8 cellular contexts compared by ENCODE assay signal in the genomic region with DNA sequence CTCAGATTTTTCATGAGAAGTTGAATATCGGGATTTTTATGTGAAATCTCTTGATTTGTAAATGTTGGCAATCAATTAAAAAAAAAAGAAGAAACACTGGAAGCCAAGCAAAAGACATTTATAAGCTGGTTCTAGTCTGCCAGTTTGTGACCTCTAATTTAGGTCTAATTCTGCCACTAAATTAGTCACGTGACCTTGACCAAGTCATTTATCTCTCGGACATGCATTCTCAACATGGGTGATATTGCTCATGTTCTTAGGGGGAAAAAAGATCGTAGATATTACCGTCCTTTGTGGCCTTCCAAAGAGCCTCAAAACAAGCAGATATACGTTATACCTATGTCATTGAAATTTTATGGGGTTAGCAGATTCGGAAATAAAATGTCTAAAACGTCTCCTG. TPM values are rescaled to one million over a fixed set of nuclear protein-coding genes. Genes with fewer than 3 reads are reported as not detected.
A peak's percentile ranks its signal among the peaks of the same experiment; 100 is the strongest.
DNase-seq lines count a peak whose midpoint lies in the region; ATAC-seq and TF ChIP-seq lines count a peak whose summit lies in the region.

No MANE protein-coding gene starts in this region.

- no peaks in the 10 kb centered on the region for H3K36me3 Mint-ChIP-seq in MCF 10A (ENCODE audit: insufficient read depth, unreplicated experiment)

- H3K9me3 Mint-ChIP-seq in MCF 10A (ENCODE audit: unreplicated experiment) = no peaks in the 10 kb centered on the region

- no peaks in the 10 kb centered on the region for H3K27me3 Mint-ChIP-seq in MCF 10A (ENCODE audit: insufficient read depth, unreplicated experiment)

- ATAC-seq in HG02798 (IDR thresholded peaks at IDR 0.05; ENCODE audit: poor library complexity, unreplicated experiment) = no peak

- H3K4me1 Mint-ChIP-seq in MCF 10A (ENCODE audit: insufficient read depth, unreplicated experiment) = peaks cover 10% of the 10 kb centered on the region

- H3K4me3 ChIP-seq in A673 (ENCODE audit: low read depth, low read length, poor library complexity, severe bottlenecking) (peak overlapping the region; percentile 58), HUES48 (ENCODE audit: low read depth, low read length) (peak overlapping the region; percentile 88), mesodermal cell (ENCODE audit: extremely low read depth, insufficient read depth, low read length, poor library complexity, severe bottlenecking) (peak overlapping the region; percentile 65)

- H3K4me3 Mint-ChIP-seq in MCF 10A (ENCODE audit: unreplicated experiment) = peak overlapping the region; percentile 87

- intact Hi-C loops in A673 (cut with micrococcal nuclease; ENCODE audit: unreplicated experiment) = no loop called here
- intact Hi-C loops in MCF 10A (cut with micrococcal nuclease) = no loop called here

- POLR2A ChIA-PET in A673 (lab: Charles Lee; ENCODE audit: low non-redundant PET) = no interaction called here
- POLR2A ChIA-PET in MCF 10A (lab: Yijun Ruan, JAX) = interaction anchor here (0.7 to 2.5 kb wide), 16 partner anchors 9 to 1187 kb away, joined by 3 to 13 read pairs (median 4); no protein-coding TSS in a partner anchor

- TF ChIP-seq CTCF in A673 (conservative IDR thresholded peaks at IDR 0.05; ENCODE audit: low read depth, low read length) = no peak
- TF ChIP-seq CTCF in MCF 10A (IDR thresholded peaks at IDR 0.05; ENCODE audit: unreplicated experiment) = no peak

- H3K27ac Mint-ChIP-seq in MCF 10A (ENCODE audit: low read depth, unreplicated experiment) = peak overlapping the region; percentile 87

- peaks cover 5% of the 10 kb centered on the region for H3K9me3 ChIP-seq in A673 (ENCODE audit: low read depth, low read length, poor library complexity, severe bottlenecking)
- H3K9me3 ChIP-seq in HUES48 (ENCODE audit: control insufficient read depth, insufficient read depth, low read length) = peaks cover 10% of the 10 kb centered on the region; the same call in 1 of the 2 replicates
- H3K9me3 ChIP-seq in mesodermal cell (ENCODE audit: control insufficient read depth, low read length) = peaks cover 2% of the 10 kb centered on the region

- BruUV-seq in A673 (replicated peaks; lab: Mats Ljungman, UMichigan) (TSS peak; percentile 49), MCF 10A (replicated peaks; lab: Mats Ljungman, UMichigan) (TSS peak; percentile 46)

- peak overlapping the region; percentile 80; the same call in 1 of the 2 replicates for H3K9ac ChIP-seq in HUES48 (ENCODE audit: low read depth, low read length)

- no peak for DNase-seq in A673 (ENCODE audit: low spot score)
- DNase-seq in MCF 10A (ENCODE audit: unreplicated experiment) = peak; percentile 18
- DNase-seq in retina = no peak
- DNase-seq in COLO829 (ENCODE audit: low spot score) = no peak
- no peak for DNase-seq in UCSD-AML1 (lab: John Stamatoyannopoulos, UW; ENCODE audit: unreplicated experiment)

- H3K36me3 ChIP-seq in A673 (ENCODE audit: insufficient read depth, low read length, poor library complexity, severe bottlenecking) (no peaks in the 10 kb centered on the region), HUES48 (ENCODE audit: control insufficient read depth, insufficient read depth, low read length) (no peaks in the 10 kb centered on the region), mesodermal cell (ENCODE audit: control insufficient read depth, insufficient read depth, low read length) (no peaks in the 10 kb centered on the region)

- CTCF ChIA-PET in A673 (lab: Charles Lee) (no interaction called here), MCF 10A (lab: Yijun Ruan, JAX) (interaction anchor here (0.7 to 4.3 kb wide), 5 partner anchors 10 to 182 kb away, joined by 3 to 42 read pairs (median 3); no protein-coding TSS in a partner anchor)

- WGBS in mesodermal cell (ENCODE audit: insufficient coverage in 2 of 2), 2 experiments = 79 to 84% methylated on average over 5 to 7 of the region's 8 CpGs

- H3K4me1 ChIP-seq in A673 (ENCODE audit: insufficient read depth, low read length, poor library complexity, severe bottlenecking) (peaks cover 5% of the 10 kb centered on the region), HUES48 (ENCODE audit: control insufficient read depth, insufficient read depth, low read length) (no peaks in the 10 kb centered on the region), mesodermal cell (ENCODE audit: control insufficient read depth, insufficient read depth, low read length, poor library complexity, severe bottlenecking) (no peaks in the 10 kb centered on the region)

- H3K27ac ChIP-seq in A673 (ENCODE audit: low read depth, low read length, poor library complexity, severe bottlenecking) = no peak overlapping the region
- H3K27ac ChIP-seq in HUES48 (ENCODE audit: low read depth, low read length) = no peak overlapping the region
- H3K27ac ChIP-seq in mesodermal cell (ENCODE audit: low read depth, low read length, severe bottlenecking) = no peak overlapping the region

- H3K27me3 ChIP-seq in A673 (replicated peaks; ENCODE audit: insufficient read depth, low read depth, low read length, poor library complexity) (peaks cover 10% of the 10 kb centered on the region), HUES48 (ENCODE audit: control insufficient read depth, insufficient read depth, low read length) (peaks cover 18% of the 10 kb centered on the region)

RNA-seq across cellular contexts. Expression of a gene that starts 52.9 kb away (rescaled TPM):
- total RNA-seq in A673 (2021) (3.5 and 5.1 TPM in 2 replicates), MCF 10A (2022) (42.2 and 49.9 TPM in 2 replicates)
- 5.6 TPM for polyA plus RNA-seq in mesodermal cell (2013, experiment 1 of 2)
- polyA plus RNA-seq in mesodermal cell (2013, experiment 2 of 2) = 5.3 TPM
